ENCODE assay signal across 21 cellular contexts in the genomic region with DNA sequence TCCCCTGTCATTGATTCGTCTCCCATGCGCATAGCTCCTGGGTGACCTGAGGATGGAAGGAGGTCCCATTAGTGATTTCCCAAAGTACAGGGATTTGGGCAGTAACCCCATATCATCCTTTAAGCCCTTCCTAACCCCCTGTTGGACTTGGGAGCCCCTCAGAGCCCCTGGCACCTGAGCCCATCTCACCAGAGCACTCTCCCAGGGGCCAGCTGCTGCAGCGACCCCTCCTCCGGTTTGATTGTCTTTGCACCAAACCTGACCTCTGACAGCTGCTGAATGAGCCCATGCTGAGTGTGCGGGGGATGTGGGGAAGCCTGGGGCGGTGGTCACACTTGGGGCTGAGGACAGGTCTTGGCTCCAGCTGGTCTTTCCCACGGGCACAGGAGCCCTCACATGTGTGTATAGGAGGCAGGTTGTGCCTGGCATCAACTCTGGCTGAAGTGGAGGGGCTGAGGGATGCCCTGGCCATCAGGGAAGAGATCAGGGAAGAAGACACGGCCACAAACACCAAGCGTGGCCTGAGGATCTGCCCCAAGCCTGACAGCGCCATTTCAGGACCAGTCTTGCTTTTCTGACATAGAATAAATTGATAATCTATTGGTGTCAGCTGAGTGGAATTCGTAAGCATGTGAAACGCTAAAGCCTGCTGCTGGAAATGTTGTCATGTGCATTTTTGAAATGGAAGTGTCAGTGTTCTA.
"Had no signal": no experiment of that assay in that cellular context is flagged by ENCODE, and none has a peak within 500 bp of the region (broad histone marks: within the 10 kb centered on the region; RNA-seq: fewer than 3 reads in every experiment).

No MANE protein-coding gene starts in this region.

- H3K36me3 ChIP-seq: ascending aorta, breast epithelium, left lung, sigmoid colon, thyroid gland, uterus had no signal

- H3K27me3 ChIP-seq: ascending aorta, breast epithelium, left lung, sigmoid colon, thyroid gland, uterus had no signal

- H3K9me3 ChIP-seq: ascending aorta, breast epithelium, left lung, sigmoid colon, thyroid gland, uterus had no signal

- H3K4me3 Mint-ChIP-seq: activated B cell treated with CpG ODN at 0.5 μM for 24 hours; activated CD4-positive, alpha-beta memory T cell treated with anti-CD3 and anti-CD28 coated beads, Interleukin-2, amount 10 ng/mL, durations not matched to agents 7 days and 5 days; activated T-cell treated with anti-CD3 and anti-CD28 coated beads, Interleukin-2, amount 50 U/mL, for 24 hours; effector memory CD8-positive, alpha-beta T cell; stimulated activated naive B cell treated with anti-CD40 and anti-IgM and Interleukin-4, amounts not matched to agents 10 μg/mL and 1 μg/mL and 100 μg/mL, for 72 hours had no signal

- DNase-seq: activated B cell treated with CpG ODN at 0.5 μM for 24 hours; activated CD4-positive, alpha-beta memory T cell treated with anti-CD3 and anti-CD28 coated beads, Interleukin-2, amount 10 ng/mL, durations not matched to agents 7 days and 5 days; activated CD4-positive, alpha-beta T cell treated with anti-CD3 and anti-CD28 coated beads for 4 hours; activated naive CD4-positive, alpha-beta T cell treated with anti-CD3 and anti-CD28 coated beads, Interleukin-2, amount 50 U/mL, for 16 hours; activated T-cell treated with anti-CD3 and anti-CD28 coated beads, Interleukin-2, amount 50 U/mL, for 24 hours; cerebellar nuclear complex; dermis blood vessel endothelial cell; effector memory CD8-positive, alpha-beta T cell; foreskin melanocyte; glutamatergic neuron; left lung; sigmoid colon; stimulated activated CD4-positive, alpha-beta T cell treated with anti-CD3 and anti-CD28 coated beads, Interleukin-4, amount 100 ng/mL, for 24 hours; stimulated activated naive B cell treated with anti-CD40 and anti-IgM and Interleukin-4, amounts not matched to agents 10 μg/mL and 1 μg/mL and 100 μg/mL, for 72 hours; T-helper 1 cell; T-helper 9 cell; thyroid gland; uterus had no signal

- H3K27ac ChIP-seq: ascending aorta, breast epithelium, epithelial cell of prostate, left lung, sigmoid colon, thyroid gland, uterus had no signal

- H3K4me3 ChIP-seq: ascending aorta, breast epithelium, left lung, sigmoid colon, thyroid gland, uterus had no signal

- H3K4me1 ChIP-seq: breast epithelium, left lung, uterus had no signal

- H3K27ac Mint-ChIP-seq: activated B cell treated with CpG ODN at 0.5 μM for 24 hours; activated CD4-positive, alpha-beta memory T cell treated with anti-CD3 and anti-CD28 coated beads, Interleukin-2, amount 10 ng/mL, durations not matched to agents 7 days and 5 days; activated T-cell treated with anti-CD3 and anti-CD28 coated beads, Interleukin-2, amount 50 U/mL, for 24 hours; effector memory CD8-positive, alpha-beta T cell; stimulated activated naive B cell treated with anti-CD40 and anti-IgM and Interleukin-4, amounts not matched to agents 10 μg/mL and 1 μg/mL and 100 μg/mL, for 72 hours had no signal

- H3K9me3 Mint-ChIP-seq: activated B cell treated with CpG ODN at 0.5 μM for 24 hours; activated CD4-positive, alpha-beta memory T cell treated with anti-CD3 and anti-CD28 coated beads, Interleukin-2, amount 10 ng/mL, durations not matched to agents 7 days and 5 days; activated T-cell treated with anti-CD3 and anti-CD28 coated beads, Interleukin-2, amount 50 U/mL, for 24 hours; effector memory CD8-positive, alpha-beta T cell had no signal

- ATAC-seq: effector memory CD8-positive, alpha-beta T cell; left lung; stimulated activated naive B cell treated with anti-CD40 and anti-IgM and Interleukin-4, amounts not matched to agents 10 μg/mL and 1 μg/mL and 100 μg/mL, for 72 hours had no signal

- H3K36me3 Mint-ChIP-seq: stimulated activated naive B cell treated with anti-CD40 and anti-IgM and Interleukin-4, amounts not matched to agents 10 μg/mL and 1 μg/mL and 100 μg/mL, for 72 hours had no signal

- H3K4me1 Mint-ChIP-seq: activated B cell treated with CpG ODN at 0.5 μM for 24 hours; activated CD4-positive, alpha-beta memory T cell treated with anti-CD3 and anti-CD28 coated beads, Interleukin-2, amount 10 ng/mL, durations not matched to agents 7 days and 5 days had no signal
